In genomic region chr1:192506741-192507155, GRCh38 we compare ENCODE assay signal across 9 cellular contexts.
DNase-seq lines count a peak whose midpoint lies in the region; ATAC-seq and TF ChIP-seq lines count a peak whose summit lies in the region.
"Had no signal": no experiment of that assay in that cellular context is flagged by ENCODE, and none has a peak within 500 bp of the region (broad histone marks: within the 10 kb centered on the region; RNA-seq: fewer than 3 reads in every experiment).

No MANE protein-coding gene starts in this region.

- no peak overlapping the region for H3K4me3 ChIP-seq in AG04449 (ENCODE audit: low read depth, low read length)
- H3K4me3 ChIP-seq in esophagus muscularis mucosa = no peak overlapping the region
- H3K4me3 ChIP-seq: thoracic aorta had no signal

- DNase-seq in AG04449 (ENCODE audit: low read depth, low spot score) (no peak), NAMALWA (ENCODE audit: low spot score) (peak; percentile 67), esophagus muscularis mucosa (ENCODE audit: extremely low spot score) (no peak), left lobe of liver (ENCODE audit: low spot score) (no peak), hypothalamus (lab: John Stamatoyannopoulos, UW) (no peak), NCI-H2107 treated with DMSO at 0.1 percent for 48 hours (lab: John Stamatoyannopoulos, UW; ENCODE audit: unreplicated experiment) (no peak)

- TF ChIP-seq POLR2A in esophagus muscularis mucosa (IDR thresholded peaks at IDR 0.05; ENCODE audit: low read depth) = no peak

- intact Hi-C loops in esophagus muscularis mucosa (cut with DNase I) = no loop called here

- POLR2A ChIA-PET in AG04449 (lab: Yijun Ruan, JAX) = no interaction called here

- H3K9me3 ChIP-seq in esophagus muscularis mucosa = no peaks in the 10 kb centered on the region
- H3K9me3 ChIP-seq: thoracic aorta had no signal

- H3K36me3 ChIP-seq in esophagus muscularis mucosa = no peaks in the 10 kb centered on the region
- H3K36me3 ChIP-seq: thoracic aorta had no signal

- TF ChIP-seq EP300 in esophagus muscularis mucosa (IDR thresholded peaks at IDR 0.05) = no peak

- peak; percentile 20 for TF ChIP-seq CTCF in AG04449 (IDR thresholded peaks at IDR 0.05; ENCODE audit: insufficient read depth, low read length, missing control alignments)
- TF ChIP-seq CTCF in esophagus muscularis mucosa (IDR thresholded peaks at IDR 0.05) = peak in 2 of 3 experiments; percentile 18 to 19

- no peak overlapping the region for H3K27ac ChIP-seq in esophagus muscularis mucosa (replicated peaks in 1 of 4)
- H3K27ac ChIP-seq: thoracic aorta had no signal

- peaks cover 0 to 9% (median 2%) of the 10 kb centered on the region in 4 donors for H3K4me1 ChIP-seq in esophagus muscularis mucosa

- ATAC-seq in GM18502 (IDR thresholded peaks at IDR 0.05; ENCODE audit: poor library complexity, unreplicated experiment) (peak; percentile 100), HG02623 (IDR thresholded peaks at IDR 0.05; ENCODE audit: unreplicated experiment) (peak; percentile 96), left lobe of liver (no peak)

- H3K27me3 ChIP-seq in esophagus muscularis mucosa = no peaks in the 10 kb centered on the region

- CTCF ChIA-PET in AG04449 (lab: Yijun Ruan, JAX) = interaction anchor here (0.6 to 1.9 kb wide), 13 partner anchors 9 to 104 kb away, joined by 3 to 16 read pairs (median 5); no protein-coding TSS in a partner anchor

- WGBS in esophagus muscularis mucosa = 59% methylated on average over 2 of the region's 2 CpGs
